8 cellular contexts compared by ENCODE assay signal in the genomic region with DNA sequence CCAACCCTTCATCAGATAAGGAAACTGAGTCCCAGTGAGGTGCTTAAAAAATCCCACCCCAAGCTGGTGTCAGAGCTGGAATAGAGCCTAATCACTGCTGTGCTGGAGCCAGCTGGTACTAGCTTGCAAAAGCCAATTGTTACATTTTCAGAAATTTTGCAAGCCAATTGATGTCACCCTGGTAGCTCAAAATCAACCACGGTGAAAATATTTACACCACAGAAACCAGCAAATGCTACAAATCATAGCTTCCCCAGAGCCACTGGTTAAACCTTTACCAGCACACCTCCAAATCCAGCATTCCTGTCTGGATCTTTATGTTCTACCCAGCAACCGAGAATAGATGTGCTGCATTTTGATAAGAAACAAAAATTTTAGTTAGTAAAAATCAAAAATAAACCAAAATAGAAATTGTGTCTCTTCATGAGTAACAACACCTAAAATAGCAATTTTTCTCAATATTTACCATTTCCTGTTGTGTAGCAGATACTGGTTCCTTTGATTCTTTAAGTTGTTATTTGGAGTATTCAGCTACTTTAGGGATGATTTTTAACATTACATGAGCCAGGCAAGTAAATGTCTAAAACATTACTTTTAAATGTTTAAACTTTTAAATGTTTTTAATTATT. TPM values are rescaled to one million over a fixed set of nuclear protein-coding genes. Genes with fewer than 3 reads are reported as not detected.
DNase-seq lines count a peak whose midpoint lies in the region; ATAC-seq and TF ChIP-seq lines count a peak whose summit lies in the region.

No MANE protein-coding gene starts in this region.

- H3K36me3 ChIP-seq in ACC112 (ENCODE audit: insufficient read depth, low read length) (no peaks in the 10 kb centered on the region), vagina (no peaks in the 10 kb centered on the region)

- H3K4me3 ChIP-seq in ACC112 (ENCODE audit: low read depth, low read length) (no peak overlapping the region), WI38 (ENCODE audit: low read depth, low read length) (peak overlapping the region; percentile 12; the same call in 1 of the 2 replicates), vagina (peak overlapping the region; percentile 2 to 4)

- ATAC-seq in GM19035 (IDR thresholded peaks at IDR 0.05; ENCODE audit: unreplicated experiment) (peak; percentile 60), HG03103 (IDR thresholded peaks at IDR 0.05; ENCODE audit: low read depth, unreplicated experiment) (peak; percentile 50)

- TF ChIP-seq POLR2A in vagina (IDR thresholded peaks at IDR 0.05) = no peak

- peaks cover 0 to 4% (median 0%) of the 10 kb centered on the region in 6 donors for H3K9me3 Mint-ChIP-seq in immature natural killer cell

- peaks cover 1 to 5% (median 5%) of the 10 kb centered on the region in 3 donors for H3K27me3 Mint-ChIP-seq in immature natural killer cell (ENCODE audit: low read depth in 3 of 3)

- intact Hi-C loops in vagina (cut with DNase I) = no loop called here

- peaks cover 25% of the 10 kb centered on the region for H3K4me1 ChIP-seq in ACC112 (ENCODE audit: control insufficient read depth, insufficient read depth, low read length, unreplicated experiment)
- H3K4me1 ChIP-seq in vagina = peaks cover 17% of the 10 kb centered on the region

- TF ChIP-seq CTCF in WI38 (IDR thresholded peaks at IDR 0.05; ENCODE audit: low read depth, low read length) (no peak), vagina (IDR thresholded peaks at IDR 0.05) (no peak)

- H2AFZ ChIP-seq in ACC112 (ENCODE audit: low read length, unreplicated experiment) = no peak overlapping the region

- peaks cover 2 to 8% of the 10 kb centered on the region in 2 donors for H3K4me1 Mint-ChIP-seq in immature natural killer cell

- no peak overlapping the region for H3K4me3 Mint-ChIP-seq in immature natural killer cell

- H3K9me3 ChIP-seq in vagina = no peaks in the 10 kb centered on the region

- no peak overlapping the region for H3K27ac Mint-ChIP-seq in immature natural killer cell

- H3K27ac ChIP-seq in ACC112 (ENCODE audit: low read depth, low read length) (peak overlapping the region; percentile 86), vagina (peak overlapping the region; percentile 15)

- no peaks in the 10 kb centered on the region for H3K27me3 ChIP-seq in ACC112 (ENCODE audit: insufficient read depth, low read length)
- H3K27me3 ChIP-seq in vagina = no peaks in the 10 kb centered on the region

- H3K79me2 ChIP-seq in ACC112 (ENCODE audit: control insufficient read depth, insufficient read depth, low read length, unreplicated experiment) = peaks cover 1% of the 10 kb centered on the region

- peaks cover 0 to 4% (median 0%) of the 10 kb centered on the region in 3 donors for H3K36me3 Mint-ChIP-seq in immature natural killer cell

- DNase-seq in kidney glomerular epithelial cell (lab: John Stamatoyannopoulos, UW) (peak; percentile 83), vagina (ENCODE audit: extremely low spot score in 2 of 2) (no peak), immature natural killer cell (no peak)
- DNase-seq in activated CD4-positive, CD25-positive, alpha-beta regulatory T cell (lab: John Stamatoyannopoulos, UW) = no peak

RNA-seq across cellular contexts. Expression of gene LCA5, which starts 7.2 kb away (rescaled TPM):
- 6.4 TPM for total RNA-seq in vagina
- polyA plus RNA-seq in immature natural killer cell = not detected
